12 cellular contexts compared by ENCODE assay signal in the genomic region with DNA sequence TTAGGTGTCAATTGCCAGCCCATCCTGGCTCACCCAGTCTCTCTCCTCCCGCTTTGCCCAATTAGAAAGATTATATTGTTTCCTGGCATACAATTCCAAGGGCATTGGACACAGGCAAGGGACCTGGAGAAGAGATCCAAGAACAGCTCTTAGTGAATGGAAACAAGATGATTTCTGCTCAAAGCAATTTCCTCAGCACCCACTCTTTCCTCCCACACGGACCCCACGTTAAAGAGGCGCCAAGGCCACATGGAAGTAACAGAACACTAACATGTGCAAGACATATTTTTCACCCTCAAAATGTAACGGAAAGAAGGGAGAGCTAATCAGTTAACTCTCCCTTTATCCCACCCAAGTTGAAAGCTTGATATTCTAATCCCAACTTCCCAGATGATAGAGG.
DNase-seq lines count a peak whose midpoint lies in the region; ATAC-seq and TF ChIP-seq lines count a peak whose summit lies in the region.
"Had no signal": no experiment of that assay in that cellular context is flagged by ENCODE, and none has a peak within 500 bp of the region (broad histone marks: within the 10 kb centered on the region; RNA-seq: fewer than 3 reads in every experiment).

No MANE protein-coding gene starts in this region.

- no peaks in the 10 kb centered on the region for H3K36me3 ChIP-seq in breast epithelium
- H3K36me3 ChIP-seq in sigmoid colon = no peaks in the 10 kb centered on the region

- H3K4me3 Mint-ChIP-seq in MCF 10A (ENCODE audit: unreplicated experiment) (no peak overlapping the region), memory B cell (no peak overlapping the region)
- no peak overlapping the region for H3K4me3 Mint-ChIP-seq in dendritic cell treated with granulocyte-macrophage colony-stimulating factor and Interleukin-4, amounts not matched to agents 40 ng/mL and 50 ng/mL, for 4 days
- H3K4me3 Mint-ChIP-seq: CD14-positive monocyte; CD8-positive, alpha-beta memory T cell had no signal

- no TSS peak for BruUV-seq in MCF 10A (replicated peaks; lab: Mats Ljungman, UMichigan)

- no peak overlapping the region for H3K27ac Mint-ChIP-seq in MCF 10A (ENCODE audit: low read depth, unreplicated experiment)
- H3K27ac Mint-ChIP-seq in dendritic cell treated with granulocyte-macrophage colony-stimulating factor and Interleukin-4, amounts not matched to agents 40 ng/mL and 50 ng/mL, for 4 days = peak overlapping the region; percentile 99
- peak overlapping the region; percentile 38 for H3K27ac Mint-ChIP-seq in memory B cell

- H3K4me3 ChIP-seq in breast epithelium (no peak overlapping the region), sigmoid colon (no peak overlapping the region)

- H3K36me3 Mint-ChIP-seq in MCF 10A (ENCODE audit: insufficient read depth, unreplicated experiment) = no peaks in the 10 kb centered on the region
- H3K36me3 Mint-ChIP-seq in dendritic cell treated with granulocyte-macrophage colony-stimulating factor and Interleukin-4, amounts not matched to agents 40 ng/mL and 50 ng/mL, for 4 days (ENCODE audit: low read depth) = peaks cover 54% of the 10 kb centered on the region
- H3K36me3 Mint-ChIP-seq in memory B cell = peaks cover under 1% of the 10 kb centered on the region
- H3K36me3 Mint-ChIP-seq: CD8-positive, alpha-beta memory T cell had no signal

- no peak for TF ChIP-seq POLR2A in breast epithelium (IDR thresholded peaks at IDR 0.05)
- TF ChIP-seq POLR2A in sigmoid colon (IDR thresholded peaks at IDR 0.05) = no peak

- TF ChIP-seq EP300 in sigmoid colon (IDR thresholded peaks at IDR 0.05) = no peak

- no peak for ATAC-seq in memory B cell (ENCODE audit: low read depth)
- no peak for ATAC-seq in stimulated activated naive CD8-positive, alpha-beta T cell treated with anti-CD3 and anti-CD28 coated beads, Interleukin-15, Interleukin-2, amounts not matched to agents 100 U/mL and 50 U/mL, for 24 hours

- H3K27me3 Mint-ChIP-seq in MCF 10A (ENCODE audit: insufficient read depth, unreplicated experiment) (no peaks in the 10 kb centered on the region), memory B cell (no peaks in the 10 kb centered on the region)
- H3K27me3 Mint-ChIP-seq in dendritic cell treated with granulocyte-macrophage colony-stimulating factor and Interleukin-4, amounts not matched to agents 40 ng/mL and 50 ng/mL, for 4 days = no peaks in the 10 kb centered on the region

- no peak for TF ChIP-seq CTCF in breast epithelium (IDR thresholded peaks at IDR 0.05)
- TF ChIP-seq CTCF in MCF 10A (IDR thresholded peaks at IDR 0.05; ENCODE audit: unreplicated experiment) = no peak
- no peak for TF ChIP-seq CTCF in sigmoid colon (IDR thresholded peaks at IDR 0.05)

- peak overlapping the region; percentile 43 to 95 for H3K27ac ChIP-seq in breast epithelium
- H3K27ac ChIP-seq in sigmoid colon = peak overlapping the region in 1 of 4 donors; percentile 66
- H3K27ac ChIP-seq: 22Rv1 had no signal

- POLR2A ChIA-PET in MCF 10A (lab: Yijun Ruan, JAX) = interaction anchor here (1.6 kb wide), 1 partner anchor 32 kb away, joined by 7 read pairs; no protein-coding TSS in a partner anchor

- H3K9me3 ChIP-seq in breast epithelium (no peaks in the 10 kb centered on the region), sigmoid colon (no peaks in the 10 kb centered on the region)
- H3K9me3 ChIP-seq: Caco-2 had no signal

- no peaks in the 10 kb centered on the region for H3K27me3 ChIP-seq in breast epithelium
- no peaks in the 10 kb centered on the region for H3K27me3 ChIP-seq in sigmoid colon

- H3K4me1 ChIP-seq in breast epithelium (peaks cover 9 to 17% of the 10 kb centered on the region in 2 donors), sigmoid colon (peaks cover 0 to 68% (median 44%) of the 10 kb centered on the region in 4 donors)
- H3K4me1 ChIP-seq: Caco-2 had no signal

- CTCF ChIA-PET in MCF 10A (lab: Yijun Ruan, JAX) = interaction anchor here (0.6 to 2.4 kb wide), 23 partner anchors 9 to 596 kb away, joined by 3 to 30 read pairs (median 5); a partner anchor contains a TSS

- intact Hi-C loops in breast epithelium (cut with DNase I; ENCODE audit: low total_unique reads) (no loop called here), MCF 10A (cut with micrococcal nuclease) (loop anchor here (5.0 to 10.0 kb wide), 3 partner anchors 213 to 427 kb away; no protein-coding TSS in a partner anchor), sigmoid colon (cut with DNase I) (loop anchor here (2.0 kb wide), 1 partner anchor 427 kb away; no protein-coding TSS in a partner anchor)
- intact Hi-C loops in dendritic cell treated with granulocyte-macrophage colony-stimulating factor and Interleukin-4, amounts not matched to agents 40 ng/mL and 50 ng/mL, for 4 days (cut with micrococcal nuclease) = loop anchor here (5.0 kb wide), 1 partner anchor 65 kb away; no protein-coding TSS in a partner anchor

- 81 to 91% methylated on average over 5 of the region's 5 CpGs for WGBS in sigmoid colon, 2 donors

- H3K4me1 Mint-ChIP-seq in MCF 10A (ENCODE audit: insufficient read depth, unreplicated experiment) = peaks cover 12% of the 10 kb centered on the region
- H3K4me1 Mint-ChIP-seq in dendritic cell treated with granulocyte-macrophage colony-stimulating factor and Interleukin-4, amounts not matched to agents 40 ng/mL and 50 ng/mL, for 4 days (ENCODE audit: low read depth) = peaks cover 97% of the 10 kb centered on the region
- H3K4me1 Mint-ChIP-seq in memory B cell = peaks cover 16% of the 10 kb centered on the region

- H3K9me3 Mint-ChIP-seq in MCF 10A (ENCODE audit: unreplicated experiment) = no peaks in the 10 kb centered on the region
- H3K9me3 Mint-ChIP-seq in dendritic cell treated with granulocyte-macrophage colony-stimulating factor and Interleukin-4, amounts not matched to agents 40 ng/mL and 50 ng/mL, for 4 days = no peaks in the 10 kb centered on the region
- H3K9me3 Mint-ChIP-seq in memory B cell = no peaks in the 10 kb centered on the region
- H3K9me3 Mint-ChIP-seq: CD14-positive monocyte; CD8-positive, alpha-beta memory T cell had no signal

- DNase-seq in breast epithelium (ENCODE audit: low spot score in 2 of 2) = no peak
- DNase-seq in MCF 10A (ENCODE audit: unreplicated experiment) = no peak
- DNase-seq in memory B cell (ENCODE audit: low spot score in 2 of 2) = no peak
- DNase-seq in sigmoid colon = peak; percentile 11
- DNase-seq in GDM1 (lab: John Stamatoyannopoulos, UW) = no peak
- no peak for DNase-seq in occipital lobe (lab: John Stamatoyannopoulos, UW)
- no peak for DNase-seq in stimulated activated naive CD8-positive, alpha-beta T cell treated with anti-CD3 and anti-CD28 coated beads, Interleukin-15, Interleukin-2, amounts not matched to agents 100 U/mL and 50 U/mL, for 24 hours
- DNase-seq: CD8-positive, alpha-beta memory T cell had no signal
